In genomic region chr6:10404107-10404798, GRCh38 we compare ENCODE assay signal across 1 cellular context.
A peak's percentile ranks its signal among the peaks of the same experiment; 100 is the strongest.
TF ChIP-seq lines count a peak whose summit lies in the region.

No MANE protein-coding gene starts in this region.

TF ChIP-seq in K562, 482 proteins besides CTCF, POLR2A, EP300 and RAD21 (continued from another document and continues in another):
- no peak for TF ChIP-seq THAP7 (CRISPR knock-in tag; IDR thresholded peaks at IDR 0.05)
- TF ChIP-seq ZNF24 (IDR thresholded peaks at IDR 0.05), result 0 out of 2 replicates have a peak, but pooled peaks have one; percentile 53
- no peak for TF ChIP-seq PRPF4 (IDR thresholded peaks at IDR 0.05; ENCODE audit: insufficient read depth, low read depth, low read length, poor library complexity, severe bottlenecking)
- peak; percentile 91 for TF ChIP-seq POLR2AphosphoS5 (IDR thresholded peaks at IDR 0.05; ENCODE audit: control insufficient read depth, insufficient read depth, low read depth, low read length)
- peak; percentile 88 for TF ChIP-seq E2F3 (CRISPR knock-in tag; IDR thresholded peaks at IDR 0.05)
- TF ChIP-seq C11orf30 (IDR thresholded peaks at IDR 0.05; ENCODE audit: low read depth), result peak; percentile 30; the same call in 1 of the 2 replicates
- peak; percentile 98 for TF ChIP-seq GABPB1 (CRISPR knock-in tag; IDR thresholded peaks at IDR 0.05)
- TF ChIP-seq MEIS2 (IDR thresholded peaks at IDR 0.05; ENCODE audit: partially characterized antibody), result peak; percentile 93
- TF ChIP-seq EP400 (IDR thresholded peaks at IDR 0.05), result peak; percentile 88; the same call in 1 of the 2 replicates
- TF ChIP-seq STAG1 (CRISPR knock-in tag; IDR thresholded peaks at IDR 0.05; ENCODE audit: borderline replicate concordance), result no peak
- TF ChIP-seq ZNF311 (CRISPR knock-in tag; IDR thresholded peaks at IDR 0.05), result 0 out of 2 replicates have a peak, but pooled peaks have one; percentile 57
- TF ChIP-seq POLR2AphosphoS2 (IDR thresholded peaks at IDR 0.05; ENCODE audit: low read length), result no peak
- peak; percentile 78 for TF ChIP-seq MYC (IDR thresholded peaks at IDR 0.05; ENCODE audit: low read depth, low read length)
- TF ChIP-seq MYC (CRISPR knock-in tag; IDR thresholded peaks at IDR 0.05; ENCODE audit: borderline replicate concordance, low read depth), result no peak; the same call in 1 of the 2 replicates
- 0 out of 2 replicates have a peak, but pooled peaks have one; percentile 11 for TF ChIP-seq ZNF324 (CRISPR knock-in tag; IDR thresholded peaks at IDR 0.05)
- peak; percentile 82; the same call in 1 of the 2 replicates for TF ChIP-seq GTF2A2 (tag; IDR thresholded peaks at IDR 0.05)
- peak; percentile 32; the same call in 1 of the 2 replicates for TF ChIP-seq NBN (IDR thresholded peaks at IDR 0.05; ENCODE audit: low read depth)
- TF ChIP-seq CHCHD3 (CRISPR knock-in tag; IDR thresholded peaks at IDR 0.05), result peak; percentile 43; the same call in 1 of the 2 replicates
- peak in 2 of 3 experiments; percentile 78 to 96; a peak in 4 of 6 replicates for TF ChIP-seq ZBTB11 (CRISPR knock-in tag; IDR thresholded peaks at IDR 0.05)
- TF ChIP-seq ZNF354B (CRISPR knock-in tag; IDR thresholded peaks at IDR 0.05), result peak; percentile 38; the same call in 1 of the 2 replicates
- no peak for TF ChIP-seq AFF1 (IDR thresholded peaks at IDR 0.05; ENCODE audit: low read depth in 1 of 2, partially characterized antibody in 2 of 2)
- peak; percentile 87 for TF ChIP-seq PHF20 (IDR thresholded peaks at IDR 0.05; ENCODE audit: partially characterized antibody)
- TF ChIP-seq TEAD2 (tag; IDR thresholded peaks at IDR 0.05), result peak; percentile 79
- no peak for TF ChIP-seq PPARD (CRISPR knock-in tag; IDR thresholded peaks at IDR 0.05)
- TF ChIP-seq GABPB2 (CRISPR knock-in tag; conservative IDR thresholded peaks at IDR 0.05), result no peak
- peak in 1 of 2 experiments; percentile 64; a peak in 1 of 3 replicates for TF ChIP-seq CBX3 (IDR thresholded peaks at IDR 0.05; ENCODE audit: borderline replicate concordance in 1 of 2, low read length in 2 of 2)
- TF ChIP-seq HINFP (tag; conservative IDR thresholded peaks at IDR 0.05; ENCODE audit: low read depth), result peak; percentile 56; the same call in 1 of the 2 replicates
- TF ChIP-seq ID3 (CRISPR knock-in tag; IDR thresholded peaks at IDR 0.05), result peak; percentile 49; the same call in 1 of the 2 replicates
- TF ChIP-seq ID3 (tag; IDR thresholded peaks at IDR 0.05), result peak; percentile 98
- no peak for TF ChIP-seq PCBP1 (IDR thresholded peaks at IDR 0.05; ENCODE audit: low read depth, low read length, poor library complexity, severe bottlenecking)
- TF ChIP-seq KAT2B (IDR thresholded peaks at IDR 0.05; ENCODE audit: low read depth, low read length), result no peak
- peak; percentile 48; the same call in 1 of the 2 replicates for TF ChIP-seq CBX1 (IDR thresholded peaks at IDR 0.05; ENCODE audit: low read depth)
- TF ChIP-seq HMGN3 (IDR thresholded peaks at IDR 0.05; ENCODE audit: borderline replicate concordance, extremely low read depth, insufficient read length, low read depth, low read length), result peak; percentile 67
- TF ChIP-seq ZNF766 (CRISPR knock-in tag; conservative IDR thresholded peaks at IDR 0.05), result peak; percentile 92
- TF ChIP-seq PRDM10 (IDR thresholded peaks at IDR 0.05; ENCODE audit: partially characterized antibody), result no peak
- peak; percentile 91 for TF ChIP-seq PHF8 (IDR thresholded peaks at IDR 0.05; ENCODE audit: borderline replicate concordance, low read length)
- TF ChIP-seq RREB1 (CRISPR knock-in tag; IDR thresholded peaks at IDR 0.05), result peak; percentile 94
- TF ChIP-seq KLF16 (IDR thresholded peaks at IDR 0.05), result 0 out of 2 replicates have a peak, but pooled peaks have one; percentile 53
- TF ChIP-seq RBM34 (IDR thresholded peaks at IDR 0.05; ENCODE audit: borderline replicate concordance, insufficient read depth, low read length), result no peak
- TF ChIP-seq ZNF507 (tag; conservative IDR thresholded peaks at IDR 0.05), result no peak
- no peak for TF ChIP-seq ARNT (IDR thresholded peaks at IDR 0.05)
- TF ChIP-seq SMAD1 (IDR thresholded peaks at IDR 0.05; ENCODE audit: low read depth, low read length, partially characterized antibody), result peak; percentile 67
- no peak for TF ChIP-seq ZNF408 (CRISPR knock-in tag; IDR thresholded peaks at IDR 0.05; ENCODE audit: low read depth)
- TF ChIP-seq CREM (IDR thresholded peaks at IDR 0.05; ENCODE audit: low read depth), result peak; percentile 87
- no peak for TF ChIP-seq TGIF2 (CRISPR knock-in tag; IDR thresholded peaks at IDR 0.05)
